Comparison of ENCODE assay signal across 1 cellular context in genomic region chr11:65920035-65920802, GRCh38.
A peak's percentile ranks its signal among the peaks of the same experiment; 100 is the strongest.
TF ChIP-seq lines count a peak whose summit lies in the region.

No MANE protein-coding gene starts in this region.

TF ChIP-seq in HEK293, 187 proteins besides CTCF, POLR2A, EP300 and RAD21 (continued from another document):
- TF ChIP-seq ZNF341 (tag by site-specific recombination; IDR thresholded peaks at IDR 0.05; ENCODE audit: low read depth) (peak; percentile 35; the same call in 1 of the 2 replicates), GLIS2 (tag by site-specific recombination; IDR thresholded peaks at IDR 0.05) (peak; percentile 46; the same call in 1 of the 2 replicates)
